ENCODE assay signal across 20 cellular contexts in the genomic region with DNA sequence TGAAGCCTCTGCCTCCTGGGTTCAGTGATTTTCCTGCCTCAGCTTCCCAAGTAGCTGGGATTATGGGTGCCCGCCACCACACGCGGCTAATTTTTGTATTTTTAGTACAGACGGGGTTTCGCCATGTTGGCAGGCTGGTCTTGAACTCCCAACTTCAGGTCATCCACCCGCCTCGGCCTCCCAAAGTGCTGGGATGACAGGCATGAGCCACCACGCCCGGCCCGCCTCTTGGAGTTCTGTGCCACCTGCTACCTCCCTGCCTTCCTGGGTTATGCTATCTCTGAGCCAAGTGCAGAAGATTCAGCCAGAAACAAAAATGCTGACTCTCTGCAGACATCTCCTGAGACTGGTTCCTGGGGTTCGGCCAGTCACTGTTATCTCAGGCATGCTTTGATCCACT. TPM values are rescaled to one million over a fixed set of nuclear protein-coding genes. Genes with fewer than 3 reads are reported as not detected.
"Had no signal": no experiment of that assay in that cellular context is flagged by ENCODE, and none has a peak within 500 bp of the region (broad histone marks: within the 10 kb centered on the region; RNA-seq: fewer than 3 reads in every experiment).

No MANE protein-coding gene starts in this region.

- H3K4me3 Mint-ChIP-seq: activated CD4-positive, alpha-beta T cell treated with anti-CD3 and anti-CD28 coated beads for 36 hours; activated naive CD8-positive, alpha-beta T cell treated with anti-CD3 and anti-CD28 coated beads for 36 hours; activated T-helper 1 cell treated with anti-CD3 and anti-CD28 coated beads, Interleukin-12 subunit alpha, Interleukin-12 subunit beta, Interleukin-2, Interleukin-4 antibody, amounts not matched to agents 30 ng/mL and 10 ng/mL and 1 ng/mL, durations not matched to agents 14 hours and 24 hours and 36 hours; naive B cell; T-helper 2 cell treated with Interferon-gamma antibody and Interleukin-4, amounts not matched to agents 5 μg/mL and 100 μg/mL, for 36 hours; type B pancreatic cell had no signal

- H3K27me3 ChIP-seq: body of pancreas had no signal

- H3K4me3 ChIP-seq: body of pancreas, SK-N-MC had no signal

- DNase-seq: activated CD4-positive, alpha-beta T cell treated with anti-CD3 and anti-CD28 coated beads for 36 hours; activated CD4-positive, alpha-beta T cell treated with anti-CD3 and anti-CD28 coated beads, Interleukin-2, amount 50 U/mL, for 48 hours; activated gamma-delta T cell treated with Interleukin-2 at 50 U/mL for 16 hours; activated naive CD8-positive, alpha-beta T cell treated with anti-CD3 and anti-CD28 coated beads for 36 hours; body of pancreas; caudate nucleus; effector CD4-positive, alpha-beta T cell; hippocampal formation; islet precursor cell; mammary epithelial cell; naive B cell; stimulated activated CD4-positive, alpha-beta T cell treated with anti-CD3 and anti-CD28 coated beads, Interleukin-12 subunit alpha, Interleukin-12 subunit beta, amount 100 ng/mL, for 4 hours; stimulated activated CD4-positive, alpha-beta T cell treated with anti-CD3 and anti-CD28 coated beads, Interleukin-1b, Interleukin-23, amount 100 ng/mL, for 48 hours; stimulated activated naive CD4-positive, alpha-beta T cell treated with Interleukin-2 at 50 U/mL for 16 hours had no signal

- ATAC-seq: activated CD4-positive, alpha-beta T cell treated with anti-CD3 and anti-CD28 coated beads for 36 hours; body of pancreas had no signal

- H3K27ac ChIP-seq: body of pancreas, parathyroid adenoma, SK-N-MC had no signal

- H3K9ac ChIP-seq: parathyroid adenoma had no signal

- H3K9me3 ChIP-seq: body of pancreas had no signal

- H3K36me3 Mint-ChIP-seq: activated naive CD8-positive, alpha-beta T cell treated with anti-CD3 and anti-CD28 coated beads for 36 hours; naive B cell; type B pancreatic cell had no signal

- H3K27ac Mint-ChIP-seq: activated CD4-positive, alpha-beta T cell treated with anti-CD3 and anti-CD28 coated beads for 36 hours; activated naive CD8-positive, alpha-beta T cell treated with anti-CD3 and anti-CD28 coated beads for 36 hours; activated T-helper 1 cell treated with anti-CD3 and anti-CD28 coated beads, Interleukin-12 subunit alpha, Interleukin-12 subunit beta, Interleukin-2, Interleukin-4 antibody, amounts not matched to agents 30 ng/mL and 10 ng/mL and 1 ng/mL, durations not matched to agents 14 hours and 24 hours and 36 hours; naive B cell; T-helper 2 cell treated with Interferon-gamma antibody and Interleukin-4, amounts not matched to agents 5 μg/mL and 100 μg/mL, for 36 hours; type B pancreatic cell had no signal

- H3K9me3 Mint-ChIP-seq: activated naive CD8-positive, alpha-beta T cell treated with anti-CD3 and anti-CD28 coated beads for 36 hours; activated T-helper 1 cell treated with anti-CD3 and anti-CD28 coated beads, Interleukin-12 subunit alpha, Interleukin-12 subunit beta, Interleukin-2, Interleukin-4 antibody, amounts not matched to agents 30 ng/mL and 10 ng/mL and 1 ng/mL, durations not matched to agents 14 hours and 24 hours and 36 hours; naive B cell; T-helper 2 cell treated with Interferon-gamma antibody and Interleukin-4, amounts not matched to agents 5 μg/mL and 100 μg/mL, for 36 hours; type B pancreatic cell had no signal

RNA-seq across cellular contexts. Expression of a gene that starts 13.2 kb away (rescaled TPM):
- total RNA-seq: activated T-helper 1 cell treated with anti-CD3 and anti-CD28 coated beads, Interleukin-12 subunit alpha, Interleukin-12 subunit beta, Interleukin-2, Interleukin-4 antibody, amounts not matched to agents 30 ng/mL and 10 ng/mL and 1 ng/mL, durations not matched to agents 14 hours and 24 hours and 36 hours; renal cortical epithelial cell had no signal
